ENCODE assay signal across 11 cellular contexts in genomic region chr3:97952280-97952679, GRCh38. TPM values are rescaled to one million over a fixed set of nuclear protein-coding genes. Genes with fewer than 3 reads are reported as not detected.
DNase-seq lines count a peak whose midpoint lies in the region; ATAC-seq and TF ChIP-seq lines count a peak whose summit lies in the region.
"Had no signal": no experiment of that assay in that cellular context is flagged by ENCODE, and none has a peak within 500 bp of the region (broad histone marks: within the 10 kb centered on the region; RNA-seq: fewer than 3 reads in every experiment).

No MANE protein-coding gene starts in this region.

- no peak for TF ChIP-seq CTCF in AG04450 (IDR thresholded peaks at IDR 0.05; ENCODE audit: low read depth, low read length)
- TF ChIP-seq CTCF in esophagus squamous epithelium (IDR thresholded peaks at IDR 0.05), result no peak

- no peaks in the 10 kb centered on the region for H3K9me3 ChIP-seq in AG04450 (ENCODE audit: control insufficient read depth, insufficient read depth, low read length)
- H3K9me3 ChIP-seq in esophagus squamous epithelium, result no peaks in the 10 kb centered on the region

- no peak overlapping the region for H3K4me3 ChIP-seq in AG04450 (ENCODE audit: low read depth, low read length)
- H3K4me3 ChIP-seq in esophagus squamous epithelium, result no peak overlapping the region

- peaks cover 0 to 93% (median 7%) of the 10 kb centered on the region in 3 donors for H3K36me3 ChIP-seq in esophagus squamous epithelium

- no peaks in the 10 kb centered on the region for H3K27me3 ChIP-seq in AG04450 (ENCODE audit: control insufficient read depth, insufficient read depth, low read length)
- H3K27me3 ChIP-seq in esophagus squamous epithelium, result no peaks in the 10 kb centered on the region

- H3K4me1 ChIP-seq in esophagus squamous epithelium, result peaks cover 0 to 22% (median 0%) of the 10 kb centered on the region in 3 donors
- H3K4me1 ChIP-seq: parathyroid adenoma had no signal

- H3K27ac ChIP-seq in AG04450 (ENCODE audit: low read depth, low read length) (no peak overlapping the region), esophagus squamous epithelium (peak overlapping the region; percentile 18 to 78 (median 70))
- H3K27ac ChIP-seq: parathyroid adenoma, RWPE1 had no signal

- DNase-seq in AG04450 (ENCODE audit: low read depth, low spot score) (peak; percentile 10), LHCN-M2 (ENCODE audit: low read depth) (peak; percentile 86), esophagus squamous epithelium (lab: John Stamatoyannopoulos, UW) (no peak), myocyte (ENCODE audit: low read depth) (peak; percentile 18), hepatic stellate cell (ENCODE audit: low spot score) (no peak)
- no peak for DNase-seq in stimulated activated CD8-positive, alpha-beta memory T cell treated with anti-CD3 and anti-CD28 coated beads, Interleukin-4, amount 100 ng/mL, for 48 hours
- DNase-seq: NCI-H345 had no signal

- POLR2A ChIA-PET in AG04450 (lab: Yijun Ruan, JAX), result no interaction called here

- WGBS in esophagus squamous epithelium, 2 donors, result 68 to 89% methylated on average over 3 of the region's 3 CpGs

- ATAC-seq in GM21526 (IDR thresholded peaks at IDR 0.05; ENCODE audit: low FRiP score, unreplicated experiment) (no peak), HG03378 (IDR thresholded peaks at IDR 0.05; ENCODE audit: unreplicated experiment) (no peak)

- CTCF ChIA-PET in AG04450 (lab: Charles Lee), result interaction anchor here (0.9 kb wide), 1 partner anchor 70 kb away, joined by 4 read pairs; no protein-coding TSS in a partner anchor

- no peak for TF ChIP-seq POLR2A in esophagus squamous epithelium (IDR thresholded peaks at IDR 0.05)

- intact Hi-C loops in esophagus squamous epithelium (cut with DNase I), result no loop called here

RNA-seq across cellular contexts. Expression of gene RIOX2, which starts 20.0 kb away (rescaled TPM):
- 23.1 and 27.3 TPM in 2 replicates for polyA plus RNA-seq in AG04450 (2011; rRNA removed)
- 30.6 and 32.4 TPM in 2 replicates for polyA minus RNA-seq in AG04450 (2011; rRNA and poly(A)+ RNA removed)
- total RNA-seq in LHCN-M2 (2014; rRNA removed), result 26.5 and 28.5 TPM in 2 replicates
- polyA plus RNA-seq in LHCN-M2 (2012), result 13.6 TPM
- total RNA-seq in esophagus squamous epithelium, result 10 to 100 TPM; 26.7 to 45.6 (median 41.1) TPM
- 24.4 and 36.6 TPM in 2 replicates for total RNA-seq in myocyte
- 12.7 TPM for polyA plus RNA-seq in myocyte (2012)

Comparison
In these comparisons a context has a peak if more than half of its experiments do, and no peak if none do; other contexts are left out.
1. DNase-seq: peak in AG04450 (single experiment), LHCN-M2 (single experiment) and myocyte (single experiment); none in esophagus squamous epithelium (single experiment), stimulated activated CD8-positive, alpha-beta memory T cell treated with anti-CD3 and anti-CD28 coated beads, Interleukin-4, amount 100 ng/mL, for 48 hours (single experiment) and hepatic stellate cell (single experiment).